In the genomic region with DNA sequence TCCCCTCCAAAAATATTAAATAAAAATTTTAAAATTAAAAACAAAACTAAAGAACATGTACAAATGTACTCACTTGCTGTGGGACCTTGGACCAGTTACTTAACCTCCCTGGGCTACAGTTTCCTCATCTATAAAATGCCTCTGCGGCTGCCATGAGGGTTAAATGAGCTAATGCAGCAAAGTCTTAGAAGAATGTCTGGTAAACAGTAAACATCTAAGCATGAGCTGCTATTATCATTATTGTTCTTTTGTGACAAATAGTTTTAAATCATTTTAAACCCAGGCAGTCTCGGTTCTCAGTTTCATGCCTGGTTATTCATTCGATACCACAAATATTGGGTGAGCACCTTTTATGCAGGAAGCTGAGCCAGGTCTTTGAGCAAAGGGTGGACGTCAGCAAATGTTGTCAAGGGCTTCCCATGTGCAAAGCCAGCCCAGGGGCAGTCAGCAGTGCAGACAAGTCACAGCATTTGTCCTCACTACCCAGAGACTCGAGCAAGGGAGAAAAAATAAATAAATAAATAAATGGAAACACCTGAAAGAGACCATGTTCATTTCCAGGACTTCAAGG, we compare ENCODE assay signal across 12 cellular contexts.
DNase-seq lines count a peak whose midpoint lies in the region; ATAC-seq lines count a peak whose summit lies in the region.
"Had no signal": no experiment of that assay in that cellular context is flagged by ENCODE, and none has a peak within 500 bp of the region (broad histone marks: within the 10 kb centered on the region; RNA-seq: fewer than 3 reads in every experiment).

No MANE protein-coding gene starts in this region.

- H3K27ac ChIP-seq in rectal smooth muscle tissue (ENCODE audit: low read depth, low read length), result peak overlapping the region; percentile 52
- H3K27ac ChIP-seq: WERI-Rb-1 had no signal

- no peak overlapping the region for H3K4me3 ChIP-seq in rectal smooth muscle tissue (ENCODE audit: low read length)

- H3K36me3 ChIP-seq in rectal smooth muscle tissue (ENCODE audit: control insufficient read depth, insufficient read depth, low read length), result peaks cover 6% of the 10 kb centered on the region
- H3K36me3 ChIP-seq: WERI-Rb-1 had no signal

- POLR2A ChIA-PET in activated CD4-positive, alpha-beta T cell treated with anti-CD3 and anti-CD28 coated beads, Interleukin-2, amount 10 ng/mL, durations not matched to agents 7 days and 5 days (lab: Charles Lee), result no interaction called here
- POLR2A ChIA-PET in T-cell (lab: Charles Lee), result no interaction called here

- ATAC-seq in GM19452 (IDR thresholded peaks at IDR 0.05; ENCODE audit: unreplicated experiment) (peak; percentile 45), T-cell (replicated peaks in 1 of 4) (peak in 3 of 4 experiments; percentile 32 to 48 (median 40)), HG03439 (IDR thresholded peaks at IDR 0.05; ENCODE audit: unreplicated experiment) (no peak)

- H3K9me3 Mint-ChIP-seq in activated CD4-positive, alpha-beta T cell treated with anti-CD3 and anti-CD28 coated beads, Interleukin-2, amount 10 ng/mL, durations not matched to agents 7 days and 5 days, result peaks cover 7% of the 10 kb centered on the region
- H3K9me3 Mint-ChIP-seq in T-cell, result peaks cover 0 to 4% (median 0%) of the 10 kb centered on the region in 3 donors

- no peak overlapping the region for H3K4me3 Mint-ChIP-seq in activated CD4-positive, alpha-beta T cell treated with anti-CD3 and anti-CD28 coated beads, Interleukin-2, amount 10 ng/mL, durations not matched to agents 7 days and 5 days
- peak overlapping the region in 2 of 3 donors; percentile 34 to 39 for H3K4me3 Mint-ChIP-seq in T-cell

- peaks cover 81% of the 10 kb centered on the region for H3K4me1 Mint-ChIP-seq in activated CD4-positive, alpha-beta T cell treated with anti-CD3 and anti-CD28 coated beads, Interleukin-2, amount 10 ng/mL, durations not matched to agents 7 days and 5 days
- H3K4me1 Mint-ChIP-seq in T-cell, result peaks cover 34 to 92% (median 71%) of the 10 kb centered on the region in 3 donors

- H3K4me1 ChIP-seq in rectal smooth muscle tissue (ENCODE audit: control insufficient read depth, insufficient read depth, low read length), result peaks cover 5% of the 10 kb centered on the region

- peak overlapping the region; percentile 83 for H3K27ac Mint-ChIP-seq in activated CD4-positive, alpha-beta T cell treated with anti-CD3 and anti-CD28 coated beads, Interleukin-2, amount 10 ng/mL, durations not matched to agents 7 days and 5 days
- peak overlapping the region; percentile 84 to 97 for H3K27ac Mint-ChIP-seq in T-cell

- DNase-seq in activated CD4-positive, alpha-beta T cell treated with anti-CD3 and anti-CD28 coated beads, Interleukin-2, amount 10 ng/mL, durations not matched to agents 7 days and 5 days, result no peak
- no peak for DNase-seq in activated CD4-positive, alpha-beta T cell treated with anti-CD3 and anti-CD28 coated beads for 48 hours
- no peak for DNase-seq in T-cell
- no peak for DNase-seq in HuH-7 (ENCODE audit: low spot score)
- no peak for DNase-seq in NCI-H524 treated with DMSO at 0.1 percent for 48 hours (lab: John Stamatoyannopoulos, UW)
- DNase-seq: DMS79 treated with DMSO at 0.1 percent for 48 hours, HCEC 1CT, SHP77 treated with DMSO at 0.1 percent for 48 hours, WERI-Rb-1 had no signal

- CTCF ChIA-PET in activated CD4-positive, alpha-beta T cell treated with anti-CD3 and anti-CD28 coated beads, Interleukin-2, amount 10 ng/mL, durations not matched to agents 7 days and 5 days (lab: Charles Lee), result interaction anchor here (0.7 to 1.8 kb wide), 3 partner anchors 9 to 12 kb away, joined by 3 to 8 read pairs (median 3); no protein-coding TSS in a partner anchor
- CTCF ChIA-PET in T-cell (lab: Charles Lee), result interaction anchor here in 1 of 2 donors (0.5 kb wide), 1 partner anchor 206 kb away, joined by 5 read pairs; no protein-coding TSS in a partner anchor

- H3K9ac ChIP-seq in rectal smooth muscle tissue (ENCODE audit: low read length), result no peak overlapping the region

- no peaks in the 10 kb centered on the region for H3K27me3 ChIP-seq in rectal smooth muscle tissue (ENCODE audit: control insufficient read depth, insufficient read depth, low read length)

- H3K36me3 Mint-ChIP-seq in activated CD4-positive, alpha-beta T cell treated with anti-CD3 and anti-CD28 coated beads, Interleukin-2, amount 10 ng/mL, durations not matched to agents 7 days and 5 days (ENCODE audit: low read depth), result peaks cover 57% of the 10 kb centered on the region
- H3K36me3 Mint-ChIP-seq in T-cell, result peaks cover 37% of the 10 kb centered on the region

- no peaks in the 10 kb centered on the region for H3K27me3 Mint-ChIP-seq in activated CD4-positive, alpha-beta T cell treated with anti-CD3 and anti-CD28 coated beads, Interleukin-2, amount 10 ng/mL, durations not matched to agents 7 days and 5 days
- H3K27me3 Mint-ChIP-seq in T-cell, result no peaks in the 10 kb centered on the region
